In the genomic region with DNA sequence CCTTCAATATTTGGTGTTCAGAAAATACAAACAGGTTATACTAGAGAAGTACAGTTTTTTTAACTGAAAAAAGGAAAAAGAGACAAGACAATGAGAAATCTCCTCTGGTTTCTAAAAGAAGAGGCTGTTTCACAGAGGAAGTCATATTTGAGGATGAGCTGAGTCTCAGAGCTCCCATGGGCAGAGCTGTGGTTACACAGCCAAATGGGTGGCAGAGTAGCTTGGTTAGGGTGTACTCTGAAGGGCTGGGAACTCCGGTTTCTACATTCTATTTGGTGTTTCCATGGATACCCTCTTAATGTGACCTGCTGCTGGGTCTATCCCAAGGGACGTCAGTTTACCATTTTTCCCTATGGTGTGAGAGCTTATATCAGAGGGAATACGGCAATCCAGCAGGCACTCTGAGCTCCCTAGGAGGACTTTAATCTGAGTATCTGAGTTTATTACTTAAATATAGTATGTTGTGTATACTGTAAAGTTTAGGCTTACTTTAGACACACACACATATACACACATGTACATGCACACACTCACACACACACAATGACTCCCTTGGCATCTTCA, we compare ENCODE assay signal across 30 cellular contexts.
"Had no signal": no experiment of that assay in that cellular context is flagged by ENCODE, and none has a peak within 500 bp of the region (broad histone marks: within the 10 kb centered on the region; RNA-seq: fewer than 3 reads in every experiment).

No MANE protein-coding gene starts in this region.

- H3K4me3 ChIP-seq: hepatocyte, lower lobe of right lung, pancreas, prostate gland, sigmoid colon, spleen, tibial nerve, uterus had no signal

- H3K4me3 Mint-ChIP-seq: mesothelial cell of epicardium; naive B cell; nephron; neural crest cell; stimulated activated effector memory CD8-positive, alpha-beta T cell treated with anti-CD3 and anti-CD28 coated beads, Interleukin-12 subunit alpha, Interleukin-12 subunit beta, amount 100 ng/mL, for 72 hours; stimulated activated naive CD8-positive, alpha-beta T cell treated with anti-CD3 and anti-CD28 coated beads, Interleukin-15, amount 100 ng/mL, for 72 hours; type B pancreatic cell had no signal

- H3K4me1 Mint-ChIP-seq: stimulated activated effector memory CD8-positive, alpha-beta T cell treated with anti-CD3 and anti-CD28 coated beads, Interleukin-12 subunit alpha, Interleukin-12 subunit beta, amount 100 ng/mL, for 72 hours; stimulated activated naive CD8-positive, alpha-beta T cell treated with anti-CD3 and anti-CD28 coated beads, Interleukin-15, amount 100 ng/mL, for 72 hours had no signal

- DNase-seq: kidney glomerular epithelial cell; left cardiac atrium; left ventricle myocardium superior; lower lobe of right lung; mammary epithelial cell; mesendoderm; naive B cell; nucleus accumbens; pancreas; posterior cingulate gyrus; retina; right cardiac atrium; sigmoid colon; small intestine; spleen; stimulated activated CD4-positive, alpha-beta T cell treated with anti-CD3 and anti-CD28 coated beads, Interleukin-4, amount 100 ng/mL, for 24 hours; stimulated activated naive CD4-positive, alpha-beta T cell treated with Interleukin-2 at 50 U/mL for 16 hours; stimulated activated naive CD8-positive, alpha-beta T cell treated with anti-CD3 and anti-CD28 coated beads, Interleukin-15, amount 100 ng/mL, for 72 hours; substantia nigra; uterus had no signal

- H3K4me2 ChIP-seq: hepatocyte had no signal

- H3K36me3 Mint-ChIP-seq: mesothelial cell of epicardium; stimulated activated effector memory CD8-positive, alpha-beta T cell treated with anti-CD3 and anti-CD28 coated beads, Interleukin-12 subunit alpha, Interleukin-12 subunit beta, amount 100 ng/mL, for 72 hours; type B pancreatic cell had no signal

- FAIRE-seq: keratinocyte, pancreas, small intestine had no signal

- H3K9me3 Mint-ChIP-seq: mesothelial cell of epicardium; neural crest cell; stimulated activated naive CD8-positive, alpha-beta T cell treated with anti-CD3 and anti-CD28 coated beads, Interleukin-15, amount 100 ng/mL, for 72 hours; type B pancreatic cell had no signal

- H3K79me2 ChIP-seq: hepatocyte had no signal

- H3K27me3 Mint-ChIP-seq: naive B cell; stimulated activated naive CD8-positive, alpha-beta T cell treated with anti-CD3 and anti-CD28 coated beads, Interleukin-15, amount 100 ng/mL, for 72 hours; type B pancreatic cell had no signal

- H3K9me3 ChIP-seq: lower lobe of right lung, pancreas, prostate gland, sigmoid colon, spleen, tibial nerve, uterus had no signal

- H3K27me3 ChIP-seq: hepatocyte, pancreas, sigmoid colon, spleen, tibial nerve, uterus had no signal

- H3K27ac Mint-ChIP-seq: mesothelial cell of epicardium; nephron; stimulated activated effector memory CD8-positive, alpha-beta T cell treated with anti-CD3 and anti-CD28 coated beads, Interleukin-12 subunit alpha, Interleukin-12 subunit beta, amount 100 ng/mL, for 72 hours; stimulated activated naive CD8-positive, alpha-beta T cell treated with anti-CD3 and anti-CD28 coated beads, Interleukin-15, amount 100 ng/mL, for 72 hours; type B pancreatic cell had no signal

- ATAC-seq: left cardiac atrium; left lobe of liver; left ventricle myocardium superior; lower lobe of right lung; pancreas; right cardiac atrium; stimulated activated effector memory CD8-positive, alpha-beta T cell treated with anti-CD3 and anti-CD28 coated beads, Interleukin-12 subunit alpha, Interleukin-12 subunit beta, amount 100 ng/mL, for 72 hours; stimulated activated naive CD8-positive, alpha-beta T cell treated with anti-CD3 and anti-CD28 coated beads, Interleukin-15, amount 100 ng/mL, for 72 hours had no signal

- H3K27ac ChIP-seq: hepatocyte, lower lobe of right lung, pancreas, prostate gland, sigmoid colon, spleen, tibial nerve, uterus had no signal

- H3K36me3 ChIP-seq: lower lobe of right lung, pancreas, prostate gland, tibial nerve, uterus had no signal

- H3K4me1 ChIP-seq: pancreas, prostate gland, sigmoid colon, tibial nerve, uterus had no signal

- H2AFZ ChIP-seq: hepatocyte had no signal
